In genomic region chr9:132007371-132007701, GRCh38 we compare ENCODE assay signal across 1 cellular context.
TF ChIP-seq lines count a peak whose summit lies in the region.

No MANE protein-coding gene starts in this region.

TF ChIP-seq in IMR-90, 13 proteins besides CTCF, POLR2A, EP300 and RAD21 (continued from another document):
- TF ChIP-seq, protein P1, sequence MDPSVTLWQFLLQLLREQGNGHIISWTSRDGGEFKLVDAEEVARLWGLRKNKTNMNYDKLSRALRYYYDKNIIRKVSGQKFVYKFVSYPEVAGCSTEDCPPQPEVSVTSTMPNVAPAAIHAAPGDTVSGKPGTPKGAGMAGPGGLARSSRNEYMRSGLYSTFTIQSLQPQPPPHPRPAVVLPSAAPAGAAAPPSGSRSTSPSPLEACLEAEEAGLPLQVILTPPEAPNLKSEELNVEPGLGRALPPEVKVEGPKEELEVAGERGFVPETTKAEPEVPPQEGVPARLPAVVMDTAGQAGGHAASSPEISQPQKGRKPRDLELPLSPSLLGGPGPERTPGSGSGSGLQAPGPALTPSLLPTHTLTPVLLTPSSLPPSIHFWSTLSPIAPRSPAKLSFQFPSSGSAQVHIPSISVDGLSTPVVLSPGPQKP (IDR thresholded peaks at IDR 0.05; ENCODE audit: borderline replicate concordance, low read depth, low read length), result no peak
- TF ChIP-seq USF2 (IDR thresholded peaks at IDR 0.05; ENCODE audit: low read depth, low read length) (no peak), FOS (IDR thresholded peaks at IDR 0.05; ENCODE audit: low read depth, low read length) (no peak), RFX5 (IDR thresholded peaks at IDR 0.05; ENCODE audit: low read depth, low read length) (no peak), MAFK (IDR thresholded peaks at IDR 0.05; ENCODE audit: low read depth, low read length) (no peak)
